In genomic region chr19:5793188-5793587, GRCh38 we compare ENCODE assay signal across 36 cellular contexts. TPM values are rescaled to one million over a fixed set of nuclear protein-coding genes. Genes with fewer than 3 reads are reported as not detected.
"Had no signal": no experiment of that assay in that cellular context is flagged by ENCODE, and none has a peak within 500 bp of the region (broad histone marks: within the 10 kb centered on the region; RNA-seq: fewer than 3 reads in every experiment).

No MANE protein-coding gene starts in this region.

- H3K4me3 Mint-ChIP-seq: activated B cell treated with CpG ODN at 0.5 μM for 24 hours; activated CD4-positive, alpha-beta memory T cell treated with anti-CD3 and anti-CD28 coated beads for 36 hours; activated naive CD4-positive, alpha-beta T cell treated with anti-CD3 and anti-CD28 coated beads for 36 hours; activated naive CD8-positive, alpha-beta T cell treated with anti-CD3 and anti-CD28 coated beads for 36 hours; activated T-cell treated with anti-CD3 and anti-CD28 coated beads, Interleukin-2, amount 50 U/mL, for 4 hours; activated T-helper 1 cell treated with anti-CD3 and anti-CD28 coated beads, Interleukin-12 subunit alpha, Interleukin-12 subunit beta, Interleukin-2, Interleukin-4 antibody, amounts not matched to agents 30 ng/mL and 10 ng/mL and 1 ng/mL, durations not matched to agents 14 hours and 24 hours and 36 hours; central memory CD8-positive, alpha-beta T cell had no signal

- ATAC-seq: activated T-cell treated with anti-CD3 and anti-CD28 coated beads, Interleukin-2, amount 50 U/mL, for 4 hours; Panc1; Right ventricle myocardium inferior; SK-N-SH treated with all-trans-retinoic acid at 6 μM for 48 hours had no signal

- H3K9me3 ChIP-seq: MG63 had no signal

- H3K27ac Mint-ChIP-seq: activated B cell treated with CpG ODN at 0.5 μM for 24 hours; activated naive CD4-positive, alpha-beta T cell treated with anti-CD3 and anti-CD28 coated beads for 36 hours; activated naive CD8-positive, alpha-beta T cell treated with anti-CD3 and anti-CD28 coated beads for 36 hours; activated T-helper 1 cell treated with anti-CD3 and anti-CD28 coated beads, Interleukin-12 subunit alpha, Interleukin-12 subunit beta, Interleukin-2, Interleukin-4 antibody, amounts not matched to agents 30 ng/mL and 10 ng/mL and 1 ng/mL, durations not matched to agents 14 hours and 24 hours and 36 hours had no signal

- H3K9me3 Mint-ChIP-seq: activated B cell treated with CpG ODN at 0.5 μM for 24 hours; activated CD4-positive, alpha-beta memory T cell treated with anti-CD3 and anti-CD28 coated beads for 36 hours; activated naive CD4-positive, alpha-beta T cell treated with anti-CD3 and anti-CD28 coated beads for 36 hours; activated naive CD8-positive, alpha-beta T cell treated with anti-CD3 and anti-CD28 coated beads for 36 hours; activated T-cell treated with anti-CD3 and anti-CD28 coated beads, Interleukin-2, amount 50 U/mL, for 4 hours; activated T-helper 1 cell treated with anti-CD3 and anti-CD28 coated beads, Interleukin-12 subunit alpha, Interleukin-12 subunit beta, Interleukin-2, Interleukin-4 antibody, amounts not matched to agents 30 ng/mL and 10 ng/mL and 1 ng/mL, durations not matched to agents 14 hours and 24 hours and 36 hours; central memory CD8-positive, alpha-beta T cell had no signal

- H3K27me3 ChIP-seq: cardiac muscle cell, MG63 had no signal

- H3K27ac ChIP-seq: cardiac muscle cell, VCaP had no signal

- H3K27me3 Mint-ChIP-seq: activated CD4-positive, alpha-beta memory T cell treated with anti-CD3 and anti-CD28 coated beads for 36 hours had no signal

- H3K4me3 ChIP-seq: cardiac muscle cell, MG63 had no signal

- DNase-seq: activated B cell treated with CpG ODN at 0.5 μM for 24 hours; activated CD4-positive, alpha-beta memory T cell treated with anti-CD3 and anti-CD28 coated beads for 36 hours; activated CD4-positive, alpha-beta T cell treated with anti-CD3 and anti-CD28 coated beads for 4 hours; activated CD4-positive, alpha-beta T cell treated with anti-CD3 and anti-CD28 coated beads, Interleukin-2, amount 50 U/mL, for 1 hour; activated CD4-positive, CD25-positive, alpha-beta regulatory T cell treated with anti-CD3 and anti-CD28 coated beads, Interleukin-2, amount 50 U/mL, for 72 hours; activated CD8-positive, alpha-beta memory T cell treated with anti-CD3 and anti-CD28 coated beads, Interleukin-2, amount 50 U/mL, for 4 hours; activated gamma-delta T cell treated with Interleukin-2 at 50 U/mL for 16 hours; activated naive CD4-positive, alpha-beta T cell treated with anti-CD3 and anti-CD28 coated beads for 36 hours; activated naive CD8-positive, alpha-beta T cell treated with anti-CD3 and anti-CD28 coated beads for 36 hours; activated T-cell treated with anti-CD3 and anti-CD28 coated beads for 4 hours; activated T-cell treated with anti-CD3 and anti-CD28 coated beads, Interleukin-2, amount 50 U/mL, for 4 hours; amniotic stem cell; aorta; Kasumi-1; MG63; MV-4-11; NCI-H1092; NCI-H1436 treated with DMSO at 0.1 percent for 48 hours; NCI-H1694 treated with DMSO at 0.1 percent for 48 hours; NCI-H2029; NCI-H345; NCI-H524 treated with DMSO at 0.1 percent for 48 hours; SIG-M5; T-helper 1 cell; T-helper 2 cell; T-helper 9 cell had no signal

RNA-seq across cellular contexts. Expression of gene NRTN, which starts 11.7 kb away (rescaled TPM):
- total RNA-seq: aorta, RPMI7951 had no signal

RNA-seq across cellular contexts. Expression of gene FUT6, which starts 46.3 kb away (rescaled TPM):
- total RNA-seq: activated B cell treated with CpG ODN at 0.5 μM for 24 hours; activated CD4-positive, alpha-beta memory T cell treated with anti-CD3 and anti-CD28 coated beads for 36 hours; activated naive CD4-positive, alpha-beta T cell treated with anti-CD3 and anti-CD28 coated beads for 36 hours; activated naive CD8-positive, alpha-beta T cell treated with anti-CD3 and anti-CD28 coated beads for 36 hours; activated T-cell treated with anti-CD3 and anti-CD28 coated beads, Interleukin-2, amount 50 U/mL, for 4 hours; activated T-helper 1 cell treated with anti-CD3 and anti-CD28 coated beads, Interleukin-12 subunit alpha, Interleukin-12 subunit beta, Interleukin-2, Interleukin-4 antibody, amounts not matched to agents 30 ng/mL and 10 ng/mL and 1 ng/mL, durations not matched to agents 14 hours and 24 hours and 36 hours; aorta; cardiac muscle cell; NCI-H460; Right ventricle myocardium inferior; RPMI7951; SK-MEL-5 had no signal
- polyA plus RNA-seq: cardiac muscle cell had no signal

RNA-seq across cellular contexts. Expression of gene FUT3, which starts 58.1 kb away (rescaled TPM):
- total RNA-seq: activated B cell treated with CpG ODN at 0.5 μM for 24 hours; activated CD4-positive, alpha-beta memory T cell treated with anti-CD3 and anti-CD28 coated beads for 36 hours; activated naive CD4-positive, alpha-beta T cell treated with anti-CD3 and anti-CD28 coated beads for 36 hours; activated naive CD8-positive, alpha-beta T cell treated with anti-CD3 and anti-CD28 coated beads for 36 hours; activated T-helper 1 cell treated with anti-CD3 and anti-CD28 coated beads, Interleukin-12 subunit alpha, Interleukin-12 subunit beta, Interleukin-2, Interleukin-4 antibody, amounts not matched to agents 30 ng/mL and 10 ng/mL and 1 ng/mL, durations not matched to agents 14 hours and 24 hours and 36 hours; aorta; NCI-H460; Right ventricle myocardium inferior; RPMI7951 had no signal
- polyA plus RNA-seq: cardiac muscle cell had no signal
